ENCODE assay signal across 17 cellular contexts in genomic region chr3:15323063-15323462, GRCh38.
"Had no signal": no experiment of that assay in that cellular context is flagged by ENCODE, and none has a peak within 500 bp of the region (broad histone marks: within the 10 kb centered on the region; RNA-seq: fewer than 3 reads in every experiment).

No MANE protein-coding gene starts in this region.

- ATAC-seq: activated CD8-positive, alpha-beta memory T cell treated with anti-CD3 and anti-CD28 coated beads, Interleukin-2, amount 10 ng/mL, durations not matched to agents 7 days and 5 days; activated T-cell treated with anti-CD3 and anti-CD28 coated beads, Interleukin-2, amount 50 U/mL, for 4 hours; heart left ventricle; left lung; T-helper 17 cell had no signal

- H3K9me3 Mint-ChIP-seq: activated CD4-positive, alpha-beta T cell treated with anti-CD3 and anti-CD28 coated beads, Interleukin-2, amount 10 ng/mL, durations not matched to agents 7 days and 5 days; activated naive CD8-positive, alpha-beta T cell treated with anti-CD3 and anti-CD28 coated beads, Interleukin-2, amount 10 ng/mL, durations not matched to agents 7 days and 5 days; activated T-cell treated with anti-CD3 and anti-CD28 coated beads, Interleukin-2, amount 50 U/mL, for 4 hours; stimulated activated naive CD8-positive, alpha-beta T cell treated with anti-CD3 and anti-CD28 coated beads, Interleukin-15, Interleukin-2, amounts not matched to agents 100 ng/mL and 50 ng/mL, for 24 hours had no signal

- H3K27ac Mint-ChIP-seq: activated CD4-positive, alpha-beta T cell treated with anti-CD3 and anti-CD28 coated beads, Interleukin-2, amount 10 ng/mL, durations not matched to agents 7 days and 5 days; activated CD8-positive, alpha-beta memory T cell treated with anti-CD3 and anti-CD28 coated beads, Interleukin-2, amount 10 ng/mL, durations not matched to agents 7 days and 5 days; activated naive CD8-positive, alpha-beta T cell treated with anti-CD3 and anti-CD28 coated beads, Interleukin-2, amount 10 ng/mL, durations not matched to agents 7 days and 5 days; stimulated activated naive CD8-positive, alpha-beta T cell treated with anti-CD3 and anti-CD28 coated beads, Interleukin-15, Interleukin-2, amounts not matched to agents 100 ng/mL and 50 ng/mL, for 24 hours had no signal

- H3K4me3 Mint-ChIP-seq: activated CD4-positive, alpha-beta T cell treated with anti-CD3 and anti-CD28 coated beads, Interleukin-2, amount 10 ng/mL, durations not matched to agents 7 days and 5 days; activated CD8-positive, alpha-beta memory T cell treated with anti-CD3 and anti-CD28 coated beads, Interleukin-2, amount 10 ng/mL, durations not matched to agents 7 days and 5 days; activated naive CD8-positive, alpha-beta T cell treated with anti-CD3 and anti-CD28 coated beads, Interleukin-2, amount 10 ng/mL, durations not matched to agents 7 days and 5 days; activated T-cell treated with anti-CD3 and anti-CD28 coated beads, Interleukin-2, amount 50 U/mL, for 4 hours; stimulated activated naive CD8-positive, alpha-beta T cell treated with anti-CD3 and anti-CD28 coated beads, Interleukin-15, Interleukin-2, amounts not matched to agents 100 ng/mL and 50 ng/mL, for 24 hours; T-helper 17 cell had no signal

- DNase-seq: activated CD4-positive, alpha-beta T cell treated with anti-CD3 and anti-CD28 coated beads, Interleukin-2, amount 10 ng/mL, durations not matched to agents 7 days and 5 days; activated CD4-positive, CD25-positive, alpha-beta regulatory T cell; activated CD8-positive, alpha-beta memory T cell treated with anti-CD3 and anti-CD28 coated beads, Interleukin-2, amount 10 ng/mL, durations not matched to agents 7 days and 5 days; activated effector memory CD4-positive, alpha-beta T cell treated with anti-CD3 and anti-CD28 coated beads, Interleukin-2, amount 50 U/mL, for 16 hours; activated naive CD8-positive, alpha-beta T cell treated with anti-CD3 and anti-CD28 coated beads, Interleukin-2, amount 10 ng/mL, durations not matched to agents 7 days and 5 days; activated T-cell treated with anti-CD3 and anti-CD28 coated beads, Interleukin-2, amount 50 U/mL, for 4 hours; aorta; foreskin melanocyte; heart left ventricle; left lung; midbrain; SHP77; stimulated activated CD4-positive, alpha-beta T cell treated with anti-CD3 and anti-CD28 coated beads, Interleukin-4, amount 100 ng/mL, for 1 hour; stimulated activated CD8-positive, alpha-beta memory T cell treated with anti-CD3 and anti-CD28 coated beads, Interleukin-4, amount 100 ng/mL, for 48 hours; T-helper 17 cell had no signal

- H3K4me3 ChIP-seq: heart left ventricle, left lung, prostate gland had no signal

- H3K27me3 ChIP-seq: heart left ventricle, left lung had no signal

- H3K27me3 Mint-ChIP-seq: activated CD4-positive, alpha-beta T cell treated with anti-CD3 and anti-CD28 coated beads, Interleukin-2, amount 10 ng/mL, durations not matched to agents 7 days and 5 days; activated CD8-positive, alpha-beta memory T cell treated with anti-CD3 and anti-CD28 coated beads, Interleukin-2, amount 10 ng/mL, durations not matched to agents 7 days and 5 days; activated naive CD8-positive, alpha-beta T cell treated with anti-CD3 and anti-CD28 coated beads, Interleukin-2, amount 10 ng/mL, durations not matched to agents 7 days and 5 days; stimulated activated naive CD8-positive, alpha-beta T cell treated with anti-CD3 and anti-CD28 coated beads, Interleukin-15, Interleukin-2, amounts not matched to agents 100 ng/mL and 50 ng/mL, for 24 hours; T-helper 17 cell had no signal

- H3K9me3 ChIP-seq: heart left ventricle, left lung, prostate gland had no signal

- H3K36me3 ChIP-seq: prostate gland had no signal

- H3K27ac ChIP-seq: prostate gland had no signal
